ENCODE assay signal across 1 cellular context in the genomic region with DNA sequence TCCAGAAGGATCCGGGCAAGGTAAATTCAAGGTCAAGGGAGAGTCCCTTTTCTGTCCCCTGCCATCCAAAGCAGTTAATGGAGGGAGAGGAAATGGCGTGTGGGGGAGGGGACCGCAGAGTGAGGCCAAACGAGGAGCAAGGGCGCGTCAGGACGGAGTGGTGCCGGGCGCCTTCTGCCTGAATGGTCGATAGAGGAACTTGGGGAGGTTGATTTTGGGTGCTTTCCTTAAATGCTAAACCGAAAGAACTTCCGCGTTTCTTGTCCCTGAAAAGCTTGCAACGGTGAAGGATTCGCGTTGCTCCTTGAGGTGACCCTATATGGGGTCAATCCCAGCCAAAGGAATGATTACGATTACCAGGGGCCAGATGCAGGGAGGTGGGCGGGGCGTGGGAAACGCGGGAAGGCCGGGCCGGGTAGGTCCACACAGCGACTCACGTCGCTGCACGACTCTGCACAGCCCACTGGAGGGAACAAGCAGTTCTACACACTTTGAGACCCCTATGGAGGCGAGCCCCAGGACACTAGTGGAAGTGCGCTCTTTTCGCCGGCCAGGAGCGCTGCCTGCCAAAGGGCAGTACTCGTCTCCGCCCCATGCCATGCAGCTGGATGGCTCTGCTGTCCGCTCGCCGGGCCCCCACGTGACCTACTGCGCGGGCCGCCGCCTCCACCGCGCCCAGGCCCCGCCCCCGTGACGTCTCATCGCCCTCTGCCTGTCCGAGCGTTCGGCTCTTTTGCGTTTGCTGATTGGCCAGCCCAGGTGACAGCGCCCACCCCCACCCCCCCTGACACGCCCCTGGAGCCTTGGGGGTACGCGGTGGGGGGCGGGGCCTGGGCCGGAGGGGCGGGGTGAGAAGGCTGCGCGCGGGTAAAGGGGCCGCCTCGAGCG.
TF ChIP-seq lines count a peak whose summit lies in the region.

No MANE protein-coding gene starts in this region.

TF ChIP-seq in HCT116, 20 proteins besides CTCF, POLR2A, EP300 and RAD21 (continued from another document):
- TF ChIP-seq SP1 (IDR thresholded peaks at IDR 0.05; ENCODE audit: low read depth), result peak; percentile 33; the same call in 1 of the 2 replicates
- TF ChIP-seq CBX3 (IDR thresholded peaks at IDR 0.05; ENCODE audit: low read depth), result no peak
- TF ChIP-seq, protein P1, sequence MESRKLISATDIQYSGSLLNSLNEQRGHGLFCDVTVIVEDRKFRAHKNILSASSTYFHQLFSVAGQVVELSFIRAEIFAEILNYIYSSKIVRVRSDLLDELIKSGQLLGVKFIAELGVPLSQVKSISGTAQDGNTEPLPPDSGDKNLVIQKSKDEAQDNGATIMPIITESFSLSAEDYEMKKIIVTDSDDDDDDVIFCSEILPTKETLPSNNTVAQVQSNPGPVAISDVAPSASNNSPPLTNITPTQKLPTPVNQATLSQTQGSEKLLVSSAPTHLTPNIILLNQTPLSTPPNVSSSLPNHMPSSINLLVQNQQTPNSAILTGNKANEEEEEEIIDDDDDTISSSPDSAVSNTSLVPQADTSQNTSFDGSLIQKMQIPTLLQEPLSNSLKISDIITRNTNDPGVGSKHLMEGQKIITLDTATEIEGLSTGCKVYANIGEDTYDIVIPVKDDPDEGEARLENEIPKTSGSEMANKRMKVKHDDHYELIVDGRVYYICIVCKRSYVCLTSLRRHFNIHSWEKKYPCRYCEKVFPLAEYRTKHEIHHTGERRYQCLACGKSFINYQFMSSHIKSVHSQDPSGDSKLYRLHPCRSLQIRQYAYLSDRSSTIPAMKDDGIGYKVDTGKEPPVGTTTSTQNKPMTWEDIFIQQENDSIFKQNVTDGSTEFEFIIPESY (IDR thresholded peaks at IDR 0.05; ENCODE audit: extremely low read depth, insufficient replicate concordance, low read length), result no peak
- no peak for TF ChIP-seq TCF7L2 (IDR thresholded peaks at IDR 0.05; ENCODE audit: borderline replicate concordance, extremely low read depth, insufficient read depth, insufficient read length)
- TF ChIP-seq SIN3A (IDR thresholded peaks at IDR 0.05; ENCODE audit: low read depth), result peak; percentile 65
- no peak for TF ChIP-seq FOSL1 (IDR thresholded peaks at IDR 0.05; ENCODE audit: low read depth)
- TF ChIP-seq EGR1 (IDR thresholded peaks at IDR 0.05; ENCODE audit: low read depth), result no peak
- TF ChIP-seq JUND (IDR thresholded peaks at IDR 0.05), result no peak
- TF ChIP-seq, protein P2, sequence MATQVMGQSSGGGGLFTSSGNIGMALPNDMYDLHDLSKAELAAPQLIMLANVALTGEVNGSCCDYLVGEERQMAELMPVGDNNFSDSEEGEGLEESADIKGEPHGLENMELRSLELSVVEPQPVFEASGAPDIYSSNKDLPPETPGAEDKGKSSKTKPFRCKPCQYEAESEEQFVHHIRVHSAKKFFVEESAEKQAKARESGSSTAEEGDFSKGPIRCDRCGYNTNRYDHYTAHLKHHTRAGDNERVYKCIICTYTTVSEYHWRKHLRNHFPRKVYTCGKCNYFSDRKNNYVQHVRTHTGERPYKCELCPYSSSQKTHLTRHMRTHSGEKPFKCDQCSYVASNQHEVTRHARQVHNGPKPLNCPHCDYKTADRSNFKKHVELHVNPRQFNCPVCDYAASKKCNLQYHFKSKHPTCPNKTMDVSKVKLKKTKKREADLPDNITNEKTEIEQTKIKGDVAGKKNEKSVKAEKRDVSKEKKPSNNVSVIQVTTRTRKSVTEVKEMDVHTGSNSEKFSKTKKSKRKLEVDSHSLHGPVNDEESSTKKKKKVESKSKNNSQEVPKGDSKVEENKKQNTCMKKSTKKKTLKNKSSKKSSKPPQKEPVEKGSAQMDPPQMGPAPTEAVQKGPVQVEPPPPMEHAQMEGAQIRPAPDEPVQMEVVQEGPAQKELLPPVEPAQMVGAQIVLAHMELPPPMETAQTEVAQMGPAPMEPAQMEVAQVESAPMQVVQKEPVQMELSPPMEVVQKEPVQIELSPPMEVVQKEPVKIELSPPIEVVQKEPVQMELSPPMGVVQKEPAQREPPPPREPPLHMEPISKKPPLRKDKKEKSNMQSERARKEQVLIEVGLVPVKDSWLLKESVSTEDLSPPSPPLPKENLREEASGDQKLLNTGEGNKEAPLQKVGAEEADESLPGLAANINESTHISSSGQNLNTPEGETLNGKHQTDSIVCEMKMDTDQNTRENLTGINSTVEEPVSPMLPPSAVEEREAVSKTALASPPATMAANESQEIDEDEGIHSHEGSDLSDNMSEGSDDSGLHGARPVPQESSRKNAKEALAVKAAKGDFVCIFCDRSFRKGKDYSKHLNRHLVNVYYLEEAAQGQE (IDR thresholded peaks at IDR 0.05; ENCODE audit: low read depth), result no peak
- no peak for TF ChIP-seq ZNF274 (IDR thresholded peaks at IDR 0.05; ENCODE audit: low read depth, low read length)
